In genomic region chr7:134890246-134891240, GRCh38 we compare ENCODE assay signal across 9 cellular contexts.
DNase-seq lines count a peak whose midpoint lies in the region; ATAC-seq and TF ChIP-seq lines count a peak whose summit lies in the region.
"Had no signal": no experiment of that assay in that cellular context is flagged by ENCODE, and none has a peak within 500 bp of the region (broad histone marks: within the 10 kb centered on the region; RNA-seq: fewer than 3 reads in every experiment).

No MANE protein-coding gene starts in this region.

- H3K79me2 ChIP-seq in SK-N-SH (ENCODE audit: insufficient read depth): peaks cover 84% of the 10 kb centered on the region

- peaks cover 45% of the 10 kb centered on the region for H3F3A ChIP-seq in SK-N-SH (replicated peaks; ENCODE audit: insufficient read depth)

- no peaks in the 10 kb centered on the region for H3K27me3 ChIP-seq in SK-N-SH (ENCODE audit: insufficient read depth)

- peaks cover 31 to 39% of the 10 kb centered on the region in 2 experiments for H3K4me1 ChIP-seq in SK-N-SH (ENCODE audit: control insufficient read depth in 1 of 2, insufficient read depth in 2 of 2, low read depth in 1 of 2, low read length in 1 of 2)

- DNase-seq in HCEC 1CT (peak; percentile 27), SK-N-SH (peak; percentile 79), glomerular visceral epithelial cell (ENCODE audit: extremely low spot score) (peak; percentile 84), retinal pigment epithelial cell (ENCODE audit: low read depth) (peak; percentile 46)
- DNase-seq: stimulated activated naive CD8-positive, alpha-beta T cell treated with anti-CD3 and anti-CD28 coated beads, Interleukin-15, amount 100 ng/mL, for 72 hours had no signal

- H3K36me3 ChIP-seq in SK-N-SH (replicated peaks in 1 of 2; ENCODE audit: control insufficient read depth in 1 of 2, insufficient read depth in 2 of 2, low read length in 1 of 2): peaks cover 9 to 41% of the 10 kb centered on the region in 2 experiments

- no peak for TF ChIP-seq RAD21 in SK-N-SH (IDR thresholded peaks at IDR 0.05; ENCODE audit: low read length)

- H3K4me3 ChIP-seq in SK-N-SH (ENCODE audit: low read depth in 2 of 2, low read length in 1 of 2) (peak overlapping the region; percentile 58 to 70), retinal pigment epithelial cell (ENCODE audit: low read length) (peak overlapping the region; percentile 58)

- H3K9me2 ChIP-seq in SK-N-SH: no peaks in the 10 kb centered on the region

- POLR2A ChIA-PET in SK-N-SH (lab: Yijun Ruan, JAX): interaction anchor here (0.6 to 0.8 kb wide), 3 partner anchors 97 to 244 kb away, joined by 3 read pairs; partner anchors contain the start of gene BPGM

- no peak for TF ChIP-seq CTCF in SK-N-SH (IDR thresholded peaks at IDR 0.05)
- no peak for TF ChIP-seq CTCF in retinal pigment epithelial cell (conservative IDR thresholded peaks at IDR 0.05; ENCODE audit: low read depth, low read length)

- TF ChIP-seq EP300 in SK-N-SH (IDR thresholded peaks at IDR 0.05; ENCODE audit: borderline replicate concordance in 1 of 2, low read depth in 1 of 2, low read length in 1 of 2): peak in 1 of 2 experiments; percentile 73; a peak in 1 of 4 replicates

- ATAC-seq in GM21576 (IDR thresholded peaks at IDR 0.05; ENCODE audit: unreplicated experiment) (no peak), HG03095 (IDR thresholded peaks at IDR 0.05; ENCODE audit: unreplicated experiment) (no peak), GM18517 (IDR thresholded peaks at IDR 0.05; ENCODE audit: unreplicated experiment) (no peak), HG02571 (IDR thresholded peaks at IDR 0.05; ENCODE audit: unreplicated experiment) (no peak)

- no peak overlapping the region for H2AFZ ChIP-seq in SK-N-SH (ENCODE audit: low read depth)

- peak overlapping the region; percentile 80 for H3K4me2 ChIP-seq in SK-N-SH

- H3K9me3 ChIP-seq in SK-N-SH: peaks cover 4% of the 10 kb centered on the region; the same call in 1 of the 2 replicates

- H4K20me1 ChIP-seq in SK-N-SH (ENCODE audit: insufficient read depth): peaks cover 39% of the 10 kb centered on the region

- CTCF ChIA-PET in SK-N-SH (lab: Yijun Ruan, JAX): interaction anchor here (0.6 to 2.3 kb wide), 7 partner anchors 13 to 259 kb away, joined by 3 to 10 read pairs (median 4); partner anchors contain the start of genes AGBL3 and BPGM

- H3K9ac ChIP-seq in SK-N-SH: peak overlapping the region; percentile 76; the same call in 1 of the 2 replicates

- peak overlapping the region; percentile 90 to 96 for H3K27ac ChIP-seq in SK-N-SH (ENCODE audit: low read depth in 2 of 2, low read length in 1 of 2)

- WGBS in SK-N-SH (ENCODE audit: low lambda C conversion rate): 37% methylated on average over 10 of the region's 10 CpGs

TF ChIP-seq in SK-N-SH, 30 proteins besides CTCF, POLR2A, EP300 and RAD21 (continues in another document):
- TF ChIP-seq, protein P1, sequence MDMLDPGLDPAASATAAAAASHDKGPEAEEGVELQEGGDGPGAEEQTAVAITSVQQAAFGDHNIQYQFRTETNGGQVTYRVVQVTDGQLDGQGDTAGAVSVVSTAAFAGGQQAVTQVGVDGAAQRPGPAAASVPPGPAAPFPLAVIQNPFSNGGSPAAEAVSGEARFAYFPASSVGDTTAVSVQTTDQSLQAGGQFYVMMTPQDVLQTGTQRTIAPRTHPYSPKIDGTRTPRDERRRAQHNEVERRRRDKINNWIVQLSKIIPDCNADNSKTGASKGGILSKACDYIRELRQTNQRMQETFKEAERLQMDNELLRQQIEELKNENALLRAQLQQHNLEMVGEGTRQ (IDR thresholded peaks at IDR 0.05; ENCODE audit: borderline replicate concordance, low read depth, low read length): no peak
- TF ChIP-seq NFIC (IDR thresholded peaks at IDR 0.05; ENCODE audit: borderline replicate concordance) (peak; percentile 99), GABPA (IDR thresholded peaks at IDR 0.05; ENCODE audit: low read depth) (no peak), CHD2 (IDR thresholded peaks at IDR 0.05; ENCODE audit: low read length, partially characterized antibody) (no peak), ZBTB33 (IDR thresholded peaks at IDR 0.05; ENCODE audit: borderline replicate concordance, low read depth) (peak; percentile 14; the same call in 1 of the 2 replicates), PBX3 (IDR thresholded peaks at IDR 0.05) (peak; percentile 88), FOXM1 (IDR thresholded peaks at IDR 0.05; ENCODE audit: low read depth) (no peak), RCOR1 (IDR thresholded peaks at IDR 0.05; ENCODE audit: low read length) (peak; percentile 58; the same call in 1 of the 2 replicates), EZH2phosphoT487 (IDR thresholded peaks at IDR 0.05; ENCODE audit: borderline replicate concordance, low read depth) (no peak), SIN3A (IDR thresholded peaks at IDR 0.05; ENCODE audit: borderline replicate concordance, low read depth, low read length) (no peak), RFX5 (IDR thresholded peaks at IDR 0.05; ENCODE audit: low read length) (no peak), POLR2AphosphoS5 (IDR thresholded peaks at IDR 0.05; ENCODE audit: low read depth, low read length) (peak; percentile 67; the same call in 1 of the 2 replicates), GATA2 (CRISPR knock-in tag; IDR thresholded peaks at IDR 0.05) (peak; percentile 72), FOSL2 (IDR thresholded peaks at IDR 0.05; ENCODE audit: borderline replicate concordance, low read depth) (peak; percentile 41; the same call in 1 of the 2 replicates), YY1 (IDR thresholded peaks at IDR 0.05; ENCODE audit: low read depth) (no peak), FOXJ3 (CRISPR knock-in tag; IDR thresholded peaks at IDR 0.05) (no peak), TAF1 (IDR thresholded peaks at IDR 0.05; ENCODE audit: borderline replicate concordance, low read depth, low read length) (no peak; the same call in 1 of the 2 replicates), NRF1 (IDR thresholded peaks at IDR 0.05; ENCODE audit: low read depth, low read length) (no peak), JUND (IDR thresholded peaks at IDR 0.05) (peak; percentile 57; the same call in 1 of the 2 replicates)
- TF ChIP-seq, protein P2, sequence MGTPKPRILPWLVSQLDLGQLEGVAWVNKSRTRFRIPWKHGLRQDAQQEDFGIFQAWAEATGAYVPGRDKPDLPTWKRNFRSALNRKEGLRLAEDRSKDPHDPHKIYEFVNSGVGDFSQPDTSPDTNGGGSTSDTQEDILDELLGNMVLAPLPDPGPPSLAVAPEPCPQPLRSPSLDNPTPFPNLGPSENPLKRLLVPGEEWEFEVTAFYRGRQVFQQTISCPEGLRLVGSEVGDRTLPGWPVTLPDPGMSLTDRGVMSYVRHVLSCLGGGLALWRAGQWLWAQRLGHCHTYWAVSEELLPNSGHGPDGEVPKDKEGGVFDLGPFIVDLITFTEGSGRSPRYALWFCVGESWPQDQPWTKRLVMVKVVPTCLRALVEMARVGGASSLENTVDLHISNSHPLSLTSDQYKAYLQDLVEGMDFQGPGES (IDR thresholded peaks at IDR 0.05; ENCODE audit: low read depth, low read length): no peak
- TF ChIP-seq, protein P3, sequence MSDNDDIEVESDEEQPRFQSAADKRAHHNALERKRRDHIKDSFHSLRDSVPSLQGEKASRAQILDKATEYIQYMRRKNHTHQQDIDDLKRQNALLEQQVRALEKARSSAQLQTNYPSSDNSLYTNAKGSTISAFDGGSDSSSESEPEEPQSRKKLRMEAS (IDR thresholded peaks at IDR 0.05; ENCODE audit: low read depth): peak; percentile 81; the same call in 1 of the 2 replicates

Comparison
In these comparisons a context has a peak if more than half of its experiments do, and no peak if none do; other contexts are left out.
1. DNase-seq: peak in every context shown above with its lines; median percentile 84 in glomerular visceral epithelial cell; 79 in SK-N-SH; 46 in retinal pigment epithelial cell; 27 in HCEC 1CT.